12 cellular contexts compared by ENCODE assay signal in genomic region chr12:69068431-69068830, GRCh38.
DNase-seq lines count a peak whose midpoint lies in the region; FAIRE-seq and TF ChIP-seq lines count a peak whose summit lies in the region.
"Had no signal": no experiment of that assay in that cellular context is flagged by ENCODE, and none has a peak within 500 bp of the region (broad histone marks: within the 10 kb centered on the region; RNA-seq: fewer than 3 reads in every experiment).

No MANE protein-coding gene starts in this region.

- no peaks in the 10 kb centered on the region for H3K9me3 ChIP-seq in SK-N-MC (ENCODE audit: low read depth, low read length)
- no peaks in the 10 kb centered on the region for H3K9me3 ChIP-seq in WERI-Rb-1 (ENCODE audit: severe bottlenecking)
- H3K9me3 ChIP-seq: psoas muscle had no signal

- H3K4me3 ChIP-seq in SK-N-MC (peak overlapping the region; percentile 51; the same call in 1 of the 2 replicates), WERI-Rb-1 (ENCODE audit: low read depth, low read length) (no peak overlapping the region)
- H3K4me3 ChIP-seq: dorsolateral prefrontal cortex, psoas muscle had no signal

- no peaks in the 10 kb centered on the region for H3K27me3 ChIP-seq in WERI-Rb-1 (ENCODE audit: insufficient read depth, low read depth, severe bottlenecking)

- peak overlapping the region; percentile 27 for H3K27ac ChIP-seq in SK-N-MC
- no peak overlapping the region for H3K27ac ChIP-seq in WERI-Rb-1
- H3K27ac ChIP-seq: dorsolateral prefrontal cortex, psoas muscle had no signal

- no peak overlapping the region for H3K9ac ChIP-seq in SK-N-MC (ENCODE audit: insufficient read length)

- no peak for FAIRE-seq in urothelium cell line (lab: Jason Lieb, UNC)

- peak; percentile 9 for DNase-seq in stimulated activated CD4-positive, alpha-beta T cell treated with anti-CD3 and anti-CD28 coated beads, Interleukin-4, amount 100 ng/mL, for 24 hours
- DNase-seq in stimulated activated CD4-positive, alpha-beta T cell treated with anti-CD3 and anti-CD28 coated beads, Interleukin-4, amount 100 ng/mL, for 4 hours = no peak
- DNase-seq in SK-N-MC (ENCODE audit: low read depth, low spot score) (no peak), iris pigment epithelial cell (ENCODE audit: low read depth) (peak; percentile 28), urothelium cell line (ENCODE audit: low spot score) (peak; percentile 30), WERI-Rb-1 (no peak), activated gamma-delta T cell (lab: John Stamatoyannopoulos, UW) (no peak), globus pallidus (ENCODE audit: low spot score) (no peak)
- DNase-seq: C1 segment of cervical spinal cord, dorsolateral prefrontal cortex, NCI-H1930, psoas muscle had no signal

- no peak for TF ChIP-seq CTCF in WERI-Rb-1 (IDR thresholded peaks at IDR 0.05; ENCODE audit: low read depth, low read length)

- H3K36me3 ChIP-seq in SK-N-MC (ENCODE audit: insufficient read depth, low read length) (no peaks in the 10 kb centered on the region), WERI-Rb-1 (no peaks in the 10 kb centered on the region)

Comparison
In these comparisons a context has a peak if more than half of its experiments do, and no peak if none do; other contexts are left out.
1. DNase-seq: peak in stimulated activated CD4-positive, alpha-beta T cell treated with anti-CD3 and anti-CD28 coated beads, Interleukin-4, amount 100 ng/mL, for 24 hours (single experiment), iris pigment epithelial cell (single experiment) and urothelium cell line (single experiment); none in stimulated activated CD4-positive, alpha-beta T cell treated with anti-CD3 and anti-CD28 coated beads, Interleukin-4, amount 100 ng/mL, for 4 hours (0 of 2), SK-N-MC (single experiment), WERI-Rb-1 (single experiment), activated gamma-delta T cell (single experiment) and globus pallidus (single experiment).